Comparison of ENCODE assay signal across 8 cellular contexts in the genomic region with DNA sequence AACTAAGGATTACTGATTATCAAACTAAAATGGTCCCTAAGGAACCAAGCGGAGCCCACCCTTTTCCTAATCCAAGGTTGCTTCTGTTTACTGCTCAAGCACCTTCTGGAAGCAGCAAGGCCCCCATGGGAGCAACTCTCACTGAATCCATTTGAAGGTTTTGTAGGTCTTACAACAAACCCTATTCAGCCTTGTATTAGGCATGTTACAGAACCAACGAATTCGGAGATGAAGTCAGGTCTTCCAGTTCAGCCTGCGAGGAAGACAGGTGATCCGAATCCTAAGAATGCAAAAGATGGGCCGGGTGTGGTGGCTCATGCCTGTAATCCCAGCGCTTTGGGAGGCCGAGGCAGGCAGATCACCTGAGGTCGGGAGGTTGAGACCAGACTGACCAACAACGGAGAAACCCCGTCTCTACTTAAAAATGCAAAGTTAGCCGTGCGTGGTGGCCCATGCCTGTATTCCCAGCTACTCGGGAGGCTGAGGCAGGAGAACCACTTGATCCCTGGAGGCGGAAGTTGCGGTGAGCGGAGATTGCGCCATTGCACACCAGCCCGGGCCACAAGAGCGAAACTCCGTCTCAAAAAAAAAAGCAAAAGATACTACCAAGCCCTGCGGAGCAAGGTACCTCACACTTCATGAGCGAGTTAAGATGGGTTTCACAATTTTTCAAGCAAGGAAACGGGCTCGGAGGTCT. TPM values are rescaled to one million over a fixed set of nuclear protein-coding genes. Genes with fewer than 3 reads are reported as not detected.
A peak's percentile ranks its signal among the peaks of the same experiment; 100 is the strongest.
DNase-seq lines count a peak whose midpoint lies in the region; ATAC-seq and TF ChIP-seq lines count a peak whose summit lies in the region.

No MANE protein-coding gene starts in this region.

- H3K4me1 ChIP-seq in Loucy (ENCODE audit: insufficient read depth, low read length, poor library complexity, severe bottlenecking): peaks cover 36% of the 10 kb centered on the region
- no peaks in the 10 kb centered on the region for H3K4me1 ChIP-seq in effector memory CD4-positive, alpha-beta T cell (ENCODE audit: control insufficient read depth, insufficient read depth, low read length, poor library complexity, severe bottlenecking)

- H3K9me2 ChIP-seq in Loucy (replicated peaks; ENCODE audit: low read depth, low read length): no peaks in the 10 kb centered on the region

- H3K36me3 ChIP-seq in Loucy (ENCODE audit: insufficient read depth, low read length): no peaks in the 10 kb centered on the region
- H3K36me3 ChIP-seq in effector memory CD4-positive, alpha-beta T cell (ENCODE audit: control insufficient read depth, insufficient read depth, low read length): no peaks in the 10 kb centered on the region

- no peak for TF ChIP-seq CTCF in Loucy (conservative IDR thresholded peaks at IDR 0.05; ENCODE audit: low read length)

- peak overlapping the region; percentile 87 for H3K9ac ChIP-seq in Loucy (ENCODE audit: low read depth, low read length, poor library complexity, severe bottlenecking)

- DNase-seq in Ammon's horn (ENCODE audit: low spot score): peak; percentile 29
- DNase-seq in effector memory CD4-positive, alpha-beta T cell: no peak
- DNase-seq in naive thymus-derived CD8-positive, alpha-beta T cell: no peak

- no peaks in the 10 kb centered on the region for H3K9me3 ChIP-seq in Loucy (ENCODE audit: insufficient read depth, low read depth, low read length)
- no peaks in the 10 kb centered on the region for H3K9me3 ChIP-seq in effector memory CD4-positive, alpha-beta T cell (ENCODE audit: control insufficient read depth, low read length)

- H2AFZ ChIP-seq in Loucy (ENCODE audit: low read length): peak overlapping the region; percentile 87

- H3K79me2 ChIP-seq in Loucy (ENCODE audit: insufficient read depth, low read length): peaks cover 28% of the 10 kb centered on the region

- H3K4me3 ChIP-seq in Loucy (ENCODE audit: low read length, poor library complexity, severe bottlenecking): peak overlapping the region; percentile 83
- H3K4me3 ChIP-seq in effector memory CD4-positive, alpha-beta T cell (ENCODE audit: insufficient read depth, low read depth, low read length, poor library complexity, severe bottlenecking): peak overlapping the region; percentile 82

- ATAC-seq in naive thymus-derived CD8-positive, alpha-beta T cell: no peak
- ATAC-seq in GM19351 (IDR thresholded peaks at IDR 0.05; ENCODE audit: unreplicated experiment): no peak
- ATAC-seq in GM19463 (IDR thresholded peaks at IDR 0.05; ENCODE audit: unreplicated experiment): no peak
- ATAC-seq in GM21786 (IDR thresholded peaks at IDR 0.05; ENCODE audit: unreplicated experiment): no peak
- ATAC-seq in GM19397 (IDR thresholded peaks at IDR 0.05; ENCODE audit: unreplicated experiment): no peak

- peaks cover 0 to 2% (median 0%) of the 10 kb centered on the region in 3 donors for H3K36me3 Mint-ChIP-seq in naive thymus-derived CD8-positive, alpha-beta T cell

- H3K4me3 Mint-ChIP-seq in naive thymus-derived CD8-positive, alpha-beta T cell: peak overlapping the region; percentile 90 to 100 (median 96)

- peak overlapping the region; percentile 94 for H3K27ac ChIP-seq in effector memory CD4-positive, alpha-beta T cell (ENCODE audit: insufficient read depth, low read length, poor library complexity, severe bottlenecking)

- H3K4me2 ChIP-seq in Loucy (ENCODE audit: low read depth, low read length, poor library complexity, severe bottlenecking): peak overlapping the region; percentile 72

- no peaks in the 10 kb centered on the region for H3K27me3 ChIP-seq in Loucy (ENCODE audit: insufficient read depth, low read length, poor library complexity, severe bottlenecking)
- H3K27me3 ChIP-seq in effector memory CD4-positive, alpha-beta T cell (replicated peaks; ENCODE audit: control insufficient read depth, insufficient read depth, low read length, poor library complexity, severe bottlenecking): no peaks in the 10 kb centered on the region

- no peaks in the 10 kb centered on the region for H3K27me3 Mint-ChIP-seq in naive thymus-derived CD8-positive, alpha-beta T cell

- peak overlapping the region; percentile 98 to 100 (median 100) for H3K27ac Mint-ChIP-seq in naive thymus-derived CD8-positive, alpha-beta T cell

- no peaks in the 10 kb centered on the region for H3K9me3 Mint-ChIP-seq in naive thymus-derived CD8-positive, alpha-beta T cell

- peaks cover 6 to 22% (median 13%) of the 10 kb centered on the region in 4 donors for H3K4me1 Mint-ChIP-seq in naive thymus-derived CD8-positive, alpha-beta T cell

- POLR2A ChIA-PET in naive thymus-derived CD8-positive, alpha-beta T cell (lab: Charles Lee): interaction anchor here (0.6 to 3.2 kb wide), 16 partner anchors 8 to 1696 kb away, joined by 3 to 58 read pairs (median 5); partner anchors contain the start of genes N4BP2L1, N4BP2L2, PDS5B and RFC3

- peaks cover 6% of the 10 kb centered on the region for H4K20me1 ChIP-seq in Loucy (ENCODE audit: insufficient read depth, low read length, poor library complexity, severe bottlenecking)

- H3F3A ChIP-seq in Loucy (ENCODE audit: low read depth): no peaks in the 10 kb centered on the region

RNA-seq across cellular contexts. Expression of gene ZAR1L, which starts 0.7 kb away (rescaled TPM):
- total RNA-seq in naive thymus-derived CD8-positive, alpha-beta T cell: under 1 TPM; 0.25 to 0.34 TPM
- polyA plus RNA-seq in naive thymus-derived CD8-positive, alpha-beta T cell: not detected

RNA-seq across cellular contexts. Expression of gene BRCA2, which starts 0.9 kb away (rescaled TPM):
- total RNA-seq in naive thymus-derived CD8-positive, alpha-beta T cell: 1 to 10 TPM; 3.6 TPM
- 1 to 10 TPM in 2 of 3 donors, under 1 TPM in 1; 0.59 to 1.2 (median 1.0) TPM for polyA plus RNA-seq in naive thymus-derived CD8-positive, alpha-beta T cell
